Comparison of ENCODE assay signal across 9 cellular contexts in the genomic region with DNA sequence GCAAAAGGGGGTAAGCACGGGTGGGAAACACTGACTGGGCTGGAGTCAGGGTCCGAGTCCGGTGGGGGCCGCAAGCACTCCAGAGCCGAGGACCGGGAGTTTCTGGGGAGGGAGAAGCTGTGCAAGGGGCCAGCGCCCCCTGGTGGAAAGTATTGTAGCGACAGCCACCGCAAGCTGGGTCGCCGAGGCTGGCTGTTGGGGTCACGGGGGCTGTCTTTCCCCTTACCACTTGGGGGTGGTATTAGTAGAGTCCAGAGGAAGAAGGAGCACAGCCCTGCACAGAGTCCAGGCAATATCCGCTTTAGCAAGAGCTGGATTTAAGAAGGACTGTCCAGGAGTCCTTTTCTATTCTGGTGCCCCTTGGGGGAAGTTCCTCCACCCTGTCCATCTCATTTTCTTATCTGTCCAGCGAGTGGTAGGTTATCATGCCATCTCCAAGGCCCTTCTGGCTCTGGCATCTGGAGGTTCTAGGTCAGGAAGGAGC. TPM values are rescaled to one million over a fixed set of nuclear protein-coding genes. Genes with fewer than 3 reads are reported as not detected.
A peak's percentile ranks its signal among the peaks of the same experiment; 100 is the strongest.
DNase-seq lines count a peak whose midpoint lies in the region; TF ChIP-seq lines count a peak whose summit lies in the region.
"Had no signal": no experiment of that assay in that cellular context is flagged by ENCODE, and none has a peak within 500 bp of the region (broad histone marks: within the 10 kb centered on the region; RNA-seq: fewer than 3 reads in every experiment).

No MANE protein-coding gene starts in this region.

- TF ChIP-seq EP300 in tibial nerve (IDR thresholded peaks at IDR 0.05) = peak; percentile 8 to 9

- H3K4me1 ChIP-seq in tibial nerve = peaks cover 0 to 21% (median 18%) of the 10 kb centered on the region in 4 donors

- TF ChIP-seq CTCF in foreskin fibroblast (IDR thresholded peaks at IDR 0.05; ENCODE audit: low read depth, low read length) (peak; percentile 92), osteocyte (IDR thresholded peaks at IDR 0.05) (peak; percentile 95), tibial nerve (IDR thresholded peaks at IDR 0.05) (peak; percentile 94 to 99 (median 97))

- peaks cover 37% of the 10 kb centered on the region for H3K4me1 Mint-ChIP-seq in activated T-helper 2 cell treated with anti-CD3 and anti-CD28 coated beads, Interferon-gamma antibody, Interleukin-2, Interleukin-4, amounts not matched to agents 10 μg/mL and 5 μg/mL and 100 μg/mL, durations not matched to agents 14 hours and 24 hours and 36 hours (ENCODE audit: low read depth)
- H3K4me1 Mint-ChIP-seq in osteocyte (ENCODE audit: unreplicated experiment) = peaks cover 27% of the 10 kb centered on the region

- H3K9me3 ChIP-seq in tibial nerve = no peaks in the 10 kb centered on the region

- H3K27me3 Mint-ChIP-seq in activated T-helper 2 cell treated with anti-CD3 and anti-CD28 coated beads, Interferon-gamma antibody, Interleukin-2, Interleukin-4, amounts not matched to agents 10 μg/mL and 5 μg/mL and 100 μg/mL, durations not matched to agents 14 hours and 24 hours and 36 hours (ENCODE audit: low read depth) = peaks cover 24% of the 10 kb centered on the region
- H3K27me3 Mint-ChIP-seq in osteocyte (ENCODE audit: unreplicated experiment) = peaks cover 6% of the 10 kb centered on the region

- intact Hi-C loops in activated T-helper 2 cell treated with anti-CD3 and anti-CD28 coated beads, Interferon-gamma antibody, Interleukin-2, Interleukin-4, amounts not matched to agents 10 μg/mL and 5 μg/mL and 100 μg/mL, durations not matched to agents 14 hours and 24 hours and 36 hours (cut with micrococcal nuclease) = loop anchor here (1.0 kb wide), 2 partner anchors 23 to 66 kb away; no protein-coding TSS in a partner anchor

- H3K36me3 Mint-ChIP-seq in activated T-helper 2 cell treated with anti-CD3 and anti-CD28 coated beads, Interferon-gamma antibody, Interleukin-2, Interleukin-4, amounts not matched to agents 10 μg/mL and 5 μg/mL and 100 μg/mL, durations not matched to agents 14 hours and 24 hours and 36 hours (ENCODE audit: low read depth) = no peaks in the 10 kb centered on the region
- H3K36me3 Mint-ChIP-seq in osteocyte (ENCODE audit: unreplicated experiment) = no peaks in the 10 kb centered on the region

- H3K27ac Mint-ChIP-seq in activated T-helper 2 cell treated with anti-CD3 and anti-CD28 coated beads, Interferon-gamma antibody, Interleukin-2, Interleukin-4, amounts not matched to agents 10 μg/mL and 5 μg/mL and 100 μg/mL, durations not matched to agents 14 hours and 24 hours and 36 hours = peak overlapping the region; percentile 73
- H3K27ac Mint-ChIP-seq in osteocyte (ENCODE audit: unreplicated experiment) = peak overlapping the region; percentile 61

- peak; percentile 67 for DNase-seq in EL
- DNase-seq in Jurkat, Clone E6-1 (ENCODE audit: low read depth, low spot score) = peak; percentile 30
- peak; percentile 32 for DNase-seq in SHP77 treated with DMSO at 0.1 percent for 48 hours (lab: John Stamatoyannopoulos, UW)
- DNase-seq in activated T-helper 2 cell treated with anti-CD3 and anti-CD28 coated beads, Interferon-gamma antibody, Interleukin-2, Interleukin-4, amounts not matched to agents 10 μg/mL and 5 μg/mL and 100 μg/mL, durations not matched to agents 14 hours and 24 hours and 36 hours (ENCODE audit: low spot score) = peak; percentile 64
- DNase-seq in foreskin fibroblast = peak; percentile 37 to 81
- peak; percentile 92 for DNase-seq in osteocyte (ENCODE audit: extremely low spot score, unreplicated experiment)
- DNase-seq in tibial nerve (ENCODE audit: low spot score in 2 of 2) = peak; percentile 51 to 70
- no peak for DNase-seq in GF-D8 (lab: John Stamatoyannopoulos, UW)

- H3K27ac ChIP-seq in tibial nerve = no peak overlapping the region
- H3K27ac ChIP-seq: epithelial cell of prostate had no signal

- peak overlapping the region; percentile 40 for H3K4me3 Mint-ChIP-seq in activated T-helper 2 cell treated with anti-CD3 and anti-CD28 coated beads, Interferon-gamma antibody, Interleukin-2, Interleukin-4, amounts not matched to agents 10 μg/mL and 5 μg/mL and 100 μg/mL, durations not matched to agents 14 hours and 24 hours and 36 hours (ENCODE audit: low read depth)
- H3K4me3 Mint-ChIP-seq in osteocyte (ENCODE audit: unreplicated experiment) = peak overlapping the region; percentile 67

- H3K27me3 ChIP-seq in tibial nerve = no peaks in the 10 kb centered on the region

- no peaks in the 10 kb centered on the region for H3K9me3 Mint-ChIP-seq in activated T-helper 2 cell treated with anti-CD3 and anti-CD28 coated beads, Interferon-gamma antibody, Interleukin-2, Interleukin-4, amounts not matched to agents 10 μg/mL and 5 μg/mL and 100 μg/mL, durations not matched to agents 14 hours and 24 hours and 36 hours
- H3K9me3 Mint-ChIP-seq in osteocyte (ENCODE audit: unreplicated experiment) = no peaks in the 10 kb centered on the region

- no peak overlapping the region for H3K4me3 ChIP-seq in Jurkat, Clone E6-1 (ENCODE audit: low read length)
- H3K4me3 ChIP-seq in foreskin fibroblast (ENCODE audit: low read depth in 1 of 2, low read length in 2 of 2) = no peak overlapping the region
- no peak overlapping the region for H3K4me3 ChIP-seq in tibial nerve

- no peak for TF ChIP-seq POLR2A in tibial nerve (IDR thresholded peaks at IDR 0.05)

- 2 to 8% methylated on average over 14 of the region's 14 CpGs for WGBS in tibial nerve, 2 donors

- no peaks in the 10 kb centered on the region for H3K36me3 ChIP-seq in tibial nerve

RNA-seq across cellular contexts. Expression of gene ETV3, which starts 17.9 kb away (rescaled TPM):
- polyA plus RNA-seq in Jurkat, Clone E6-1 (2012; ENCODE audit: insufficient read depth, insufficient read length) = 8.1 TPM
- total RNA-seq in activated T-helper 2 cell treated with anti-CD3 and anti-CD28 coated beads, Interferon-gamma antibody, Interleukin-2, Interleukin-4, amounts not matched to agents 10 μg/mL and 5 μg/mL and 100 μg/mL, durations not matched to agents 14 hours and 24 hours and 36 hours = 240 TPM in 2 replicates
- total RNA-seq in osteocyte = 27.7 and 28.5 TPM in 2 replicates
- total RNA-seq in tibial nerve = 10 to 100 TPM; 18.4 to 20.0 (median 19.1) TPM

RNA-seq across cellular contexts. Expression of gene ETV3L, which starts 56.5 kb away (rescaled TPM):
- not detected for polyA plus RNA-seq in Jurkat, Clone E6-1 (2012; ENCODE audit: insufficient read depth, insufficient read length)
- not detected in 2 replicates for total RNA-seq in activated T-helper 2 cell treated with anti-CD3 and anti-CD28 coated beads, Interferon-gamma antibody, Interleukin-2, Interleukin-4, amounts not matched to agents 10 μg/mL and 5 μg/mL and 100 μg/mL, durations not matched to agents 14 hours and 24 hours and 36 hours
- total RNA-seq in osteocyte (not detected in 2 replicates), tibial nerve (not detected)
